Comparison of ENCODE assay signal across 19 cellular contexts in genomic region chr10:79440281-79440680, GRCh38. TPM values are rescaled to one million over a fixed set of nuclear protein-coding genes. Genes with fewer than 3 reads are reported as not detected.
DNase-seq lines count a peak whose midpoint lies in the region; ATAC-seq and TF ChIP-seq lines count a peak whose summit lies in the region.
"Had no signal": no experiment of that assay in that cellular context is flagged by ENCODE, and none has a peak within 500 bp of the region (broad histone marks: within the 10 kb centered on the region; RNA-seq: fewer than 3 reads in every experiment).

No MANE protein-coding gene starts in this region.

- H3K27ac ChIP-seq in AG04450 (ENCODE audit: low read depth, low read length) (peak overlapping the region; percentile 70), gastroesophageal sphincter (peak overlapping the region in 3 of 4 donors; percentile 95 to 100 (median 97)), spleen (no peak overlapping the region), A673 (ENCODE audit: low read depth, low read length, poor library complexity, severe bottlenecking) (no peak overlapping the region)
- H3K27ac ChIP-seq: right lobe of liver, SJSA1 had no signal

- CTCF ChIA-PET in AG04450 (lab: Charles Lee) (interaction anchor here (1.5 kb wide), 1 partner anchor 34 kb away, joined by 3 read pairs; no protein-coding TSS in a partner anchor), A673 (lab: Charles Lee) (interaction anchor here (0.5 kb wide), 1 partner anchor 66 kb away, joined by 3 read pairs; no protein-coding TSS in a partner anchor)

- peaks cover 79% of the 10 kb centered on the region for H3K4me1 ChIP-seq in adipocyte (ENCODE audit: control insufficient read depth, insufficient read depth, low read length)
- H3K4me1 ChIP-seq in gastroesophageal sphincter: peaks cover 6 to 91% (median 76%) of the 10 kb centered on the region in 3 donors
- H3K4me1 ChIP-seq in spleen: peaks cover 14 to 83% (median 52%) of the 10 kb centered on the region in 6 donors
- peaks cover 10% of the 10 kb centered on the region for H3K4me1 ChIP-seq in A673 (ENCODE audit: insufficient read depth, low read length, poor library complexity, severe bottlenecking)

- 57 to 62% methylated on average over 2 to 6 of the region's 6 CpGs for WGBS in gastroesophageal sphincter (ENCODE audit: low coverage in 1 of 2), 2 donors
- 90 to 95% (median 94%) methylated on average over 3 to 6 of the region's 6 CpGs for WGBS in spleen, 5 donors

- TF ChIP-seq POLR2A in gastroesophageal sphincter (IDR thresholded peaks at IDR 0.05): no peak
- no peak for TF ChIP-seq POLR2A in spleen (IDR thresholded peaks at IDR 0.05)

- H3K27me3 ChIP-seq in AG04450 (ENCODE audit: control insufficient read depth, insufficient read depth, low read length): no peaks in the 10 kb centered on the region
- no peaks in the 10 kb centered on the region for H3K27me3 ChIP-seq in adipocyte (replicated peaks; ENCODE audit: control insufficient read depth, insufficient read depth, low read length)
- H3K27me3 ChIP-seq in gastroesophageal sphincter: no peaks in the 10 kb centered on the region
- no peaks in the 10 kb centered on the region for H3K27me3 ChIP-seq in spleen (replicated peaks in 1 of 7)
- no peaks in the 10 kb centered on the region for H3K27me3 ChIP-seq in A673 (replicated peaks; ENCODE audit: insufficient read depth, low read depth, low read length, poor library complexity)
- H3K27me3 ChIP-seq: right lobe of liver, SJSA1 had no signal

- intact Hi-C loops in spleen (cut with DNase I; ENCODE audit: low total_unique reads) (loop anchor here (10.0 kb wide), 1 partner anchor 765 kb away; the partner anchor contains the start of gene ANXA11), A673 (cut with micrococcal nuclease; ENCODE audit: unreplicated experiment) (no loop called here)

- no TSS peak for BruUV-seq in A673 (replicated peaks; lab: Mats Ljungman, UMichigan)

- POLR2A ChIA-PET in AG04450 (lab: Yijun Ruan, JAX) (interaction anchor here (0.8 to 1.5 kb wide), 3 partner anchors 15 to 41 kb away, joined by 4 to 7 read pairs (median 4); no protein-coding TSS in a partner anchor), A673 (lab: Charles Lee; ENCODE audit: low non-redundant PET) (no interaction called here)

- TF ChIP-seq EP300 in gastroesophageal sphincter (IDR thresholded peaks at IDR 0.05): no peak

- H3K9me3 ChIP-seq in AG04450 (ENCODE audit: control insufficient read depth, insufficient read depth, low read length) (no peaks in the 10 kb centered on the region), adipocyte (ENCODE audit: control insufficient read depth, low read length) (no peaks in the 10 kb centered on the region), gastroesophageal sphincter (no peaks in the 10 kb centered on the region), spleen (no peaks in the 10 kb centered on the region), A673 (ENCODE audit: low read depth, low read length, poor library complexity, severe bottlenecking) (no peaks in the 10 kb centered on the region)
- H3K9me3 ChIP-seq: right lobe of liver, SJSA1 had no signal

- H3K4me3 ChIP-seq in AG04450 (ENCODE audit: low read depth, low read length) (peak overlapping the region; percentile 10), adipocyte (ENCODE audit: low read length) (peak overlapping the region; percentile 55), gastroesophageal sphincter (no peak overlapping the region), spleen (no peak overlapping the region), A673 (ENCODE audit: low read depth, low read length, poor library complexity, severe bottlenecking) (no peak overlapping the region)
- H3K4me3 ChIP-seq: right lobe of liver, SJSA1 had no signal

- TF ChIP-seq CTCF in AG04450 (IDR thresholded peaks at IDR 0.05; ENCODE audit: low read depth, low read length) (no peak), gastroesophageal sphincter (IDR thresholded peaks at IDR 0.05) (no peak), spleen (IDR thresholded peaks at IDR 0.05 in 8 of 11, conservative IDR thresholded peaks at IDR 0.05 in 3 of 11) (no peak), A673 (conservative IDR thresholded peaks at IDR 0.05; ENCODE audit: low read depth, low read length) (no peak)

- ATAC-seq in gastroesophageal sphincter: no peak
- ATAC-seq in HG03045 (IDR thresholded peaks at IDR 0.05; ENCODE audit: unreplicated experiment): no peak
- ATAC-seq: activated naive CD8-positive, alpha-beta T cell treated with anti-CD3 and anti-CD28 coated beads, Interleukin-2, amount 50 U/mL, for 24 hours; activated T-cell treated with anti-CD3 and anti-CD28 coated beads, Interleukin-2, amount 50 U/mL, for 72 hours; right lobe of liver had no signal

- peak overlapping the region; percentile 50 for H3K9ac ChIP-seq in adipocyte (ENCODE audit: low read length)

- DNase-seq in AG04450 (ENCODE audit: low read depth, low spot score) (no peak), adipocyte (ENCODE audit: low read depth) (no peak), spleen (peak; percentile 62), SW480 (ENCODE audit: low spot score) (no peak), CD1c-positive myeloid dendritic cell (ENCODE audit: extremely low spot score) (no peak), A673 (ENCODE audit: low spot score) (no peak)
- DNase-seq: activated CD8-positive, alpha-beta memory T cell treated with anti-CD3 and anti-CD28 coated beads for 24 hours; activated naive CD8-positive, alpha-beta T cell treated with anti-CD3 and anti-CD28 coated beads, Interleukin-2, amount 50 U/mL, for 24 hours; activated T-cell treated with anti-CD3 and anti-CD28 coated beads, Interleukin-2, amount 50 U/mL, for 72 hours; CD8-positive, alpha-beta memory T cell; DND-41; effector CD4-positive, alpha-beta T cell; NCI-H748 treated with DMSO at 0.1 percent for 48 hours; occipital lobe; T-helper 9 cell had no signal

- peaks cover 42% of the 10 kb centered on the region for H3K36me3 ChIP-seq in adipocyte (ENCODE audit: control insufficient read depth, insufficient read depth, low read length, severe bottlenecking)
- peaks cover 0 to 5% of the 10 kb centered on the region in 2 donors for H3K36me3 ChIP-seq in gastroesophageal sphincter
- peaks cover 0 to 15% (median 0%) of the 10 kb centered on the region in 6 donors for H3K36me3 ChIP-seq in spleen
- H3K36me3 ChIP-seq in A673 (ENCODE audit: insufficient read depth, low read length, poor library complexity, severe bottlenecking): no peaks in the 10 kb centered on the region
- H3K36me3 ChIP-seq: right lobe of liver had no signal

RNA-seq across cellular contexts. Expression of gene ZCCHC24, which starts 5.1 kb away (rescaled TPM):
- polyA plus RNA-seq in AG04450 (2011; rRNA removed): 37.4 and 46.0 TPM in 2 replicates
- 53.8 and 66.8 TPM in 2 replicates for polyA minus RNA-seq in AG04450 (2011; rRNA and poly(A)+ RNA removed)
- 100 to 1,000 TPM in 1 of 4 donors, 10 to 100 TPM in 3; 60.5 to 186 (median 84.1) TPM for total RNA-seq in gastroesophageal sphincter
- 10 to 100 TPM; 12.6 to 34.1 (median 27.1) TPM for total RNA-seq in spleen
- 10 to 100 TPM in 1 of 3 donors, 1 to 10 TPM in 2; 4.9 to 11.8 (median 5.8) TPM for polyA plus RNA-seq in spleen
- 9.8 and 17.9 TPM in 2 replicates for total RNA-seq in A673 (2021)

Comparison
In these comparisons a context has a peak if more than half of its experiments do, and no peak if none do; other contexts are left out.
1. H3K27ac ChIP-seq: peak in AG04450 (single experiment) and gastroesophageal sphincter (3 of 4); none in spleen (0 of 8) and A673 (single experiment).
2. H3K4me3 ChIP-seq: peak in AG04450 (single experiment) and adipocyte (single experiment); none in gastroesophageal sphincter (0 of 2), spleen (0 of 8) and A673 (single experiment).